Comparison of ENCODE assay signal across 21 cellular contexts in the genomic region with DNA sequence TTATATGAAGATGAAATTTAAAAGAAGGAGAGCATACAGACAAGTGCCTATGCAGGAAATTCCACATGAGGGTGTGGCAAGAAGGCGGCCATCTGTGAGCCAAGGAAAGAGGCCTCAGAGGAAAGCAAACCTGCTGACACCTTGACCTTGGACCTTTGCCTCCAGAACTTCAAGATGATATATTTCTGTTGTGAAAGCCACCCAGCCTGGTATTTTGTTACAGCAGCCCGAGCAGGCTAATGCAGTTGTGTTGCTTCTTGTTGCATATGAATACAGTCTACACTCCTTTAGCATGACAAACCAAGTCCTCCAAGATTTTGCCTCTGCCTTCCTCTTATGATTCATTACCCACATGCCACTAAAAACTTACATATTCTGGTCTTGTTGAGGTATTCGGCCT.
"Had no signal": no experiment of that assay in that cellular context is flagged by ENCODE, and none has a peak within 500 bp of the region (broad histone marks: within the 10 kb centered on the region; RNA-seq: fewer than 3 reads in every experiment).

No MANE protein-coding gene starts in this region.

- FAIRE-seq: urothelium cell line had no signal

- H3K4me2 ChIP-seq: neural progenitor cell had no signal

- DNase-seq: activated CD4-positive, alpha-beta memory T cell treated with anti-CD3 and anti-CD28 coated beads for 36 hours; activated CD4-positive, alpha-beta T cell treated with anti-CD3 and anti-CD28 coated beads for 36 hours; activated CD8-positive, alpha-beta memory T cell treated with anti-CD3 and anti-CD28 coated beads, Interleukin-2, amount 10 ng/mL, durations not matched to agents 7 days and 5 days; activated naive CD4-positive, alpha-beta T cell treated with anti-CD3 and anti-CD28 coated beads for 36 hours; activated naive CD8-positive, alpha-beta T cell treated with anti-CD3 and anti-CD28 coated beads, Interleukin-2, amount 50 U/mL, for 24 hours; activated T-cell treated with anti-CD3 and anti-CD28 coated beads, Interleukin-2, amount 50 U/mL, for 1 hour; anterior cingulate cortex; brain microvascular endothelial cell; cerebellar nuclear complex; effector CD4-positive, alpha-beta T cell; islet precursor cell; left ventricle myocardium inferior; naive B cell; stimulated activated CD4-positive, alpha-beta T cell treated with anti-CD3 and anti-CD28 coated beads, Interleukin-12 subunit alpha, Interleukin-12 subunit beta, amount 100 ng/mL, for 4 hours; stimulated activated CD4-positive, alpha-beta T cell treated with anti-CD3 and anti-CD28 coated beads, Interleukin-1b, Interleukin-23, amount 100 ng/mL, for 48 hours; stimulated activated CD8-positive, alpha-beta memory T cell treated with anti-CD3 and anti-CD28 coated beads, Interleukin-4, amount 100 ng/mL, for 48 hours; stimulated activated naive CD4-positive, alpha-beta T cell; thyroid gland had no signal

- H3K9ac ChIP-seq: neural progenitor cell had no signal

- H3K4me3 ChIP-seq: left ventricle myocardium inferior, neural progenitor cell, thyroid gland had no signal

- H3K4me1 ChIP-seq: left ventricle myocardium inferior, neural progenitor cell had no signal

- H3K27me3 ChIP-seq: brain microvascular endothelial cell, neural progenitor cell, thyroid gland had no signal

- H2AFZ ChIP-seq: neural progenitor cell had no signal

- H3K9me3 ChIP-seq: left ventricle myocardium inferior, thyroid gland had no signal

- H3K36me3 ChIP-seq: brain microvascular endothelial cell, left ventricle myocardium inferior, neural progenitor cell, thyroid gland had no signal

- H3K27ac ChIP-seq: brain microvascular endothelial cell, left ventricle myocardium inferior, neural progenitor cell, thyroid gland had no signal

- ATAC-seq: activated CD4-positive, alpha-beta T cell treated with anti-CD3 and anti-CD28 coated beads for 36 hours; activated CD8-positive, alpha-beta memory T cell treated with anti-CD3 and anti-CD28 coated beads, Interleukin-2, amount 10 ng/mL, durations not matched to agents 7 days and 5 days; activated naive CD8-positive, alpha-beta T cell treated with anti-CD3 and anti-CD28 coated beads, Interleukin-2, amount 50 U/mL, for 24 hours; WTC11 had no signal
